17 cellular contexts compared by ENCODE assay signal in genomic region chr9:137716694-137717287, GRCh38.
DNase-seq lines count a peak whose midpoint lies in the region; ATAC-seq, FAIRE-seq and TF ChIP-seq lines count a peak whose summit lies in the region.
"Had no signal": no experiment of that assay in that cellular context is flagged by ENCODE, and none has a peak within 500 bp of the region (broad histone marks: within the 10 kb centered on the region; RNA-seq: fewer than 3 reads in every experiment).

No MANE protein-coding gene starts in this region.

- no peaks in the 10 kb centered on the region for H3K9me2 ChIP-seq in PC-9 (ENCODE audit: insufficient read depth)

- H4K20me1 ChIP-seq in PC-9 (ENCODE audit: insufficient read depth), result peaks cover 9% of the 10 kb centered on the region

- peaks cover 5% of the 10 kb centered on the region for H3K9me3 Mint-ChIP-seq in activated naive CD4-positive, alpha-beta T cell treated with anti-CD3 and anti-CD28 coated beads, Interleukin-2, amount 50 U/mL, for 24 hours
- H3K9me3 Mint-ChIP-seq in T-cell, result peaks cover 8 to 19% (median 12%) of the 10 kb centered on the region in 3 donors
- H3K9me3 Mint-ChIP-seq in immature natural killer cell, result peaks cover 10 to 46% (median 33%) of the 10 kb centered on the region in 6 donors

- peaks cover 12% of the 10 kb centered on the region; the same call in 1 of the 2 replicates for H3F3A ChIP-seq in PC-9 (ENCODE audit: insufficient read depth, low read depth)

- H3K4me3 ChIP-seq in PC-9, result no peak overlapping the region
- H3K4me3 ChIP-seq: cardiac muscle cell, heart left ventricle, uterus had no signal

- H3K27ac Mint-ChIP-seq in activated naive CD4-positive, alpha-beta T cell treated with anti-CD3 and anti-CD28 coated beads, Interleukin-2, amount 50 U/mL, for 24 hours, result peak overlapping the region; percentile 72
- H3K27ac Mint-ChIP-seq in T-cell, result peak overlapping the region; percentile 34 to 80
- H3K27ac Mint-ChIP-seq in immature natural killer cell, result peak overlapping the region; percentile 57 to 93 (median 83)

- intact Hi-C loops in PC-9 (cut with micrococcal nuclease; ENCODE audit: unreplicated experiment), result no loop called here

- no peaks in the 10 kb centered on the region for H3K4me1 ChIP-seq in PC-9 (replicated peaks; ENCODE audit: insufficient read depth)
- H3K4me1 ChIP-seq: uterus had no signal

- peaks cover 8% of the 10 kb centered on the region; the same call in 1 of the 2 replicates for H3K36me3 ChIP-seq in PC-9 (ENCODE audit: low read depth)
- H3K36me3 ChIP-seq: uterus had no signal

- H2AFZ ChIP-seq in PC-9, result no peak overlapping the region

- TF ChIP-seq CTCF in PC-9 (conservative IDR thresholded peaks at IDR 0.05), result no peak

- H3K4me3 Mint-ChIP-seq in activated naive CD4-positive, alpha-beta T cell treated with anti-CD3 and anti-CD28 coated beads, Interleukin-2, amount 50 U/mL, for 24 hours, result no peak overlapping the region
- no peak overlapping the region for H3K4me3 Mint-ChIP-seq in T-cell
- peak overlapping the region in 4 of 5 donors; percentile 10 to 35 (median 23) for H3K4me3 Mint-ChIP-seq in immature natural killer cell

- H3K36me3 Mint-ChIP-seq in activated naive CD4-positive, alpha-beta T cell treated with anti-CD3 and anti-CD28 coated beads, Interleukin-2, amount 50 U/mL, for 24 hours, result peaks cover 55% of the 10 kb centered on the region
- H3K36me3 Mint-ChIP-seq in T-cell (peaks cover 74% of the 10 kb centered on the region), immature natural killer cell (peaks cover 50 to 57% (median 56%) of the 10 kb centered on the region in 3 donors)

- H3K27ac ChIP-seq in PC-9, result no peak overlapping the region
- H3K27ac ChIP-seq: cardiac muscle cell, heart left ventricle, uterus had no signal

- FAIRE-seq in HTR-8/SVneo (lab: Jason Lieb, UNC), result no peak

- peaks cover 32% of the 10 kb centered on the region for H3K4me1 Mint-ChIP-seq in activated naive CD4-positive, alpha-beta T cell treated with anti-CD3 and anti-CD28 coated beads, Interleukin-2, amount 50 U/mL, for 24 hours
- H3K4me1 Mint-ChIP-seq in T-cell, result peaks cover 31 to 41% (median 39%) of the 10 kb centered on the region in 3 donors
- H3K4me1 Mint-ChIP-seq in immature natural killer cell, result peaks cover 40 to 70% of the 10 kb centered on the region in 2 donors

- no peak overlapping the region for H3K4me2 ChIP-seq in PC-9

- ATAC-seq in T-cell (replicated peaks in 1 of 4) (peak in 1 of 4 experiments; percentile 33), GM18517 (IDR thresholded peaks at IDR 0.05; ENCODE audit: unreplicated experiment) (no peak), HG03280 (IDR thresholded peaks at IDR 0.05; ENCODE audit: unreplicated experiment) (no peak)
- ATAC-seq: heart left ventricle had no signal

- CTCF ChIA-PET in T-cell (lab: Charles Lee), result no interaction called here
- CTCF ChIA-PET in PC-9 (lab: Charles Lee), result no interaction called here

- BruUV-seq in PC-9 (replicated peaks; lab: Mats Ljungman, UMichigan), result no TSS peak

- H3K79me2 ChIP-seq in PC-9 (ENCODE audit: low read depth), result peaks cover 23% of the 10 kb centered on the region

- no peaks in the 10 kb centered on the region for H3K9me3 ChIP-seq in PC-9 (ENCODE audit: insufficient read depth, low read depth)
- H3K9me3 ChIP-seq: uterus had no signal

- POLR2A ChIA-PET in T-cell (lab: Charles Lee) (interaction anchor here in 1 of 2 donors (0.6 kb wide), 1 partner anchor 133 kb away, joined by 10 read pairs; no protein-coding TSS in a partner anchor), PC-9 (lab: Charles Lee; ENCODE audit: unreplicated experiment) (no interaction called here)

- H3K27me3 ChIP-seq in PC-9 (ENCODE audit: insufficient read depth, low read depth), result no peaks in the 10 kb centered on the region
- H3K27me3 ChIP-seq: cardiac muscle cell, heart left ventricle, uterus had no signal

- H3K27me3 Mint-ChIP-seq in activated naive CD4-positive, alpha-beta T cell treated with anti-CD3 and anti-CD28 coated beads, Interleukin-2, amount 50 U/mL, for 24 hours, result no peaks in the 10 kb centered on the region
- H3K27me3 Mint-ChIP-seq in T-cell (no peaks in the 10 kb centered on the region), immature natural killer cell (ENCODE audit: low read depth in 3 of 3) (peaks cover 37 to 69% (median 53%) of the 10 kb centered on the region in 3 donors)

- DNase-seq in activated naive CD4-positive, alpha-beta T cell treated with Interleukin-2 at 50 U/mL for 16 hours, result no peak
- no peak for DNase-seq in T-cell
- no peak for DNase-seq in immature natural killer cell
- DNase-seq in PC-9, result no peak
- no peak for DNase-seq in HTR-8/SVneo (ENCODE audit: insufficient read length, low spot score)
- DNase-seq: heart left ventricle, IMR-90, islet precursor cell, mesenchymal stem cell, MM.1S, NCI-H345, retina, uterus had no signal

Comparison
In these comparisons a context has a peak if more than half of its experiments do, and no peak if none do; other contexts are left out.
1. H3K4me3 Mint-ChIP-seq: peak in immature natural killer cell (4 of 5); none in activated naive CD4-positive, alpha-beta T cell treated with anti-CD3 and anti-CD28 coated beads, Interleukin-2, amount 50 U/mL, for 24 hours (single experiment) and T-cell (0 of 3).
2. Peak in every context shown above with its lines, with median percentiles within 50 percentile points of each other: H3K27ac Mint-ChIP-seq.